ENCODE assay signal across 8 cellular contexts in the genomic region with DNA sequence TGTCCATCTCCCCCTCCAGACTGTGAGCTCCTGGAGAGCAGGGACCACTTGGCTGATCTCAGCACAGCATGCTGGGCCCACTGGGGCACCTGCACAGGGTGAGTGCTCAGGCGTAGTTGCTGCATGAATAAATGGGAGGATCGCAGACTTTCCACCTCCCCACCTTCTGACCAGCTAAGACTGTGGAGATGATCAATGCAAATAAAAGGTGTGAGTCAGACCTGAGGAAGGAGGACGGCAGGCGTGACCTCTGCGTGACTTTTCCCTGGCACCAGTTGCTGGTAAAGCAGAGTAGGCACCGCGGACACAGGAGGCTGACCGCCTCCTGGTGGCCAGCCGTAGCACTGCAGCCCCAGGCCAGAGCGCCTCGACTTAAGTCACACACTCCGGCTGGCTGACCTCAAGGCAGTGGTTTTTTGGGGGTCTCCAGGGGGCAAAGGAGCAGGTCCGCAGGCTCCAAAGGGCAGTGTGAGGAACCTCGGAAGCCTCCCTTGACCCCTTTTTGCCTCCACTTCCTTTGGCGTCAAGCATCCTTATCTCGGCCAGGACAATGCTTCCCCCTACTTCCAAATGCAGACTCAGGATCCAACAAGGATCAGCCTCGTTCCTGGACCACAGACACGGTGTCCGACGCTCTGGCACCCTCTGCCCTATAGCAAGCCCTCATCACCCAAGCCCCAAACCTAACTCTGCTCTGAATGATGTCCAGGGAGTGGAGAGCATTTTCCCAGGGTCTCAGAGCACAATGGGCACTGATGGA. TPM values are rescaled to one million over a fixed set of nuclear protein-coding genes. Genes with fewer than 3 reads are reported as not detected.
DNase-seq lines count a peak whose midpoint lies in the region; ATAC-seq and TF ChIP-seq lines count a peak whose summit lies in the region.

No MANE protein-coding gene starts in this region.

- H3K4me3 ChIP-seq in GM06990 (replicated peaks; ENCODE audit: low read depth, low read length) = no peak overlapping the region
- no peak overlapping the region for H3K4me3 ChIP-seq in SJCRH30

- intact Hi-C loops in Right ventricle myocardium superior (cut with DNase I) = loop anchor here (5.0 kb wide), 1 partner anchor 542 kb away; no protein-coding TSS in a partner anchor

- H3K27me3 ChIP-seq in GM06990 (replicated peaks; ENCODE audit: control insufficient read depth, insufficient read depth, low read length) (no peaks in the 10 kb centered on the region), SJCRH30 (no peaks in the 10 kb centered on the region; the same call in 1 of the 2 replicates)

- no peak overlapping the region for H3K27ac ChIP-seq in SJCRH30

- ATAC-seq in HG03280 (IDR thresholded peaks at IDR 0.05; ENCODE audit: unreplicated experiment) (peak; percentile 68), Right ventricle myocardium superior (ENCODE audit: poor library complexity) (peak; percentile 93), GM21737 (IDR thresholded peaks at IDR 0.05; ENCODE audit: unreplicated experiment) (no peak), HG03439 (IDR thresholded peaks at IDR 0.05; ENCODE audit: unreplicated experiment) (no peak)

- no peaks in the 10 kb centered on the region for H3K4me1 ChIP-seq in SJCRH30

- DNase-seq in GM06990 (ENCODE audit: extremely low read depth, insufficient read length) (peak; percentile 86), SJCRH30 (peak; percentile 56 to 71), Right ventricle myocardium superior (peak; percentile 85), putamen (ENCODE audit: low spot score) (peak; percentile 21)
- DNase-seq in activated gamma-delta T cell treated with anti-CD3 and anti-CD28 coated beads, Interleukin-2, amount 50 U/mL, for 16 hours (ENCODE audit: low read depth) = peak; percentile 53

- peaks cover 10% of the 10 kb centered on the region for H3K9me3 ChIP-seq in SJCRH30 (replicated peaks)

- H3K36me3 ChIP-seq in GM06990 (ENCODE audit: control insufficient read depth, insufficient read depth, low read length) (no peaks in the 10 kb centered on the region), SJCRH30 (no peaks in the 10 kb centered on the region)

- TF ChIP-seq CTCF in GM06990 (IDR thresholded peaks at IDR 0.05; ENCODE audit: insufficient read depth, low read length, poor library complexity, severe bottlenecking) = peak; percentile 100

RNA-seq across cellular contexts. Expression of gene TDRD7, which starts 12.7 kb away (rescaled TPM):
- total RNA-seq in SJCRH30 (2014; rRNA removed; shearing (Covaris generic)) = 2.4 and 2.5 TPM in 2 replicates
- 7.9 TPM for total RNA-seq in Right ventricle myocardium superior

Comparison
In these comparisons a context has a peak if more than half of its experiments do, and no peak if none do; other contexts are left out.
1. DNase-seq: peak in every context shown above with its lines; median percentile 86 in GM06990; 85 in Right ventricle myocardium superior; 64 in SJCRH30; 53 in activated gamma-delta T cell treated with anti-CD3 and anti-CD28 coated beads, Interleukin-2, amount 50 U/mL, for 16 hours; 21 in putamen.
2. ATAC-seq: peak in HG03280 (single experiment) and Right ventricle myocardium superior (single experiment); none in GM21737 (single experiment) and HG03439 (single experiment).